ENCODE assay signal across 14 cellular contexts in genomic region chr22:23260645-23261581, GRCh38.
A peak's percentile ranks its signal among the peaks of the same experiment; 100 is the strongest.
DNase-seq lines count a peak whose midpoint lies in the region; ATAC-seq, FAIRE-seq and TF ChIP-seq lines count a peak whose summit lies in the region.
"Had no signal": no experiment of that assay in that cellular context is flagged by ENCODE, and none has a peak within 500 bp of the region (broad histone marks: within the 10 kb centered on the region; RNA-seq: fewer than 3 reads in every experiment).

No MANE protein-coding gene starts in this region.

- TF ChIP-seq CTCF in HepG2 (CRISPR knock-in tag; IDR thresholded peaks at IDR 0.05) (no peak), right lobe of liver (IDR thresholded peaks at IDR 0.05) (no peak), K562 (IDR thresholded peaks at IDR 0.05 in 2 of 3, conservative IDR thresholded peaks at IDR 0.05 in 1 of 3; ENCODE audit: insufficient read depth in 2 of 3, low read depth in 1 of 3, low read length in 3 of 3) (no peak), neural progenitor cell (IDR thresholded peaks at IDR 0.05) (no peak), tibial artery (IDR thresholded peaks at IDR 0.05) (no peak)

- H3K4me1 Mint-ChIP-seq in neural progenitor cell: peaks cover 9% of the 10 kb centered on the region

- H3K4me2 ChIP-seq in HepG2 (ENCODE audit: low read depth, low read length) (no peak overlapping the region), K562 (ENCODE audit: insufficient read depth, low read length) (no peak overlapping the region), neural progenitor cell (no peak overlapping the region)

- H4K20me1 ChIP-seq in HepG2 (ENCODE audit: insufficient read depth, low read length): no peaks in the 10 kb centered on the region; the same call in 1 of the 2 replicates
- peaks cover 49% of the 10 kb centered on the region for H4K20me1 ChIP-seq in K562 (replicated peaks; ENCODE audit: control insufficient read depth, insufficient read depth, low read length)
- peaks cover 26% of the 10 kb centered on the region for H4K20me1 ChIP-seq in neural progenitor cell (ENCODE audit: low read depth)

- CTCF ChIA-PET in HepG2 (lab: Yijun Ruan, JAX; ENCODE audit: low intra/inter-chr PET ratio, low total read pairs): no interaction called here
- CTCF ChIA-PET in K562 (lab: Yijun Ruan, JAX; ENCODE audit: low intra/inter-chr PET ratio): interaction anchor here (1.1 to 2.4 kb wide), 2 partner anchors 82 to 88 kb away, joined by 4 to 16 read pairs; no protein-coding TSS in a partner anchor

- DNase-seq in HepG2 (ENCODE audit: low spot score) (no peak), right lobe of liver (no peak), K562 (ENCODE audit: extremely low read depth in 1 of 4, low spot score in 3 of 4) (peak in 3 of 4 experiments; percentile 66 to 70 (median 66)), neural progenitor cell (ENCODE audit: low spot score) (no peak), tibial artery (no peak), DMS153 treated with DMSO at 0.1 percent for 48 hours (lab: John Stamatoyannopoulos, UW; ENCODE audit: unreplicated experiment) (no peak), putamen (ENCODE audit: low spot score) (no peak)
- DNase-seq: 8988T; CD8-positive, alpha-beta memory T cell; GM23248 had no signal

- peaks cover 2% of the 10 kb centered on the region for H3K27me3 Mint-ChIP-seq in neural progenitor cell (ENCODE audit: insufficient read depth, low read depth)
- H3K27me3 Mint-ChIP-seq: CD8-positive, alpha-beta memory T cell; IgD-negative memory B cell had no signal

- intact Hi-C loops in HepG2 (cut with micrococcal nuclease; ENCODE audit: unreplicated experiment): no loop called here
- intact Hi-C loops in right lobe of liver (cut with DNase I): no loop called here
- intact Hi-C loops in K562 (cut with micrococcal nuclease): no loop called here
- intact Hi-C loops in tibial artery (cut with DNase I; ENCODE audit: low total_unique reads): no loop called here

- H3K4me3 Mint-ChIP-seq in neural progenitor cell: no peak overlapping the region
- H3K4me3 Mint-ChIP-seq: CD8-positive, alpha-beta memory T cell; IgD-negative memory B cell had no signal

- TF ChIP-seq EP300 in HepG2 (IDR thresholded peaks at IDR 0.05; ENCODE audit: low read depth in 2 of 2, low read length in 2 of 2): no peak
- TF ChIP-seq EP300 in HepG2 (CRISPR knock-in tag; IDR thresholded peaks at IDR 0.05; ENCODE audit: borderline replicate concordance): no peak
- no peak for TF ChIP-seq EP300 in K562 (IDR thresholded peaks at IDR 0.05; ENCODE audit: low read length)

- no peaks in the 10 kb centered on the region for H3K9me3 ChIP-seq in HepG2 (ENCODE audit: low read length)
- H3K9me3 ChIP-seq in right lobe of liver: no peaks in the 10 kb centered on the region
- H3K9me3 ChIP-seq in K562 (replicated peaks; ENCODE audit: control insufficient read depth, insufficient read depth, low read depth, low read length): no peaks in the 10 kb centered on the region
- no peaks in the 10 kb centered on the region for H3K9me3 ChIP-seq in neural progenitor cell (ENCODE audit: low read depth)
- no peaks in the 10 kb centered on the region for H3K9me3 ChIP-seq in tibial artery
- H3K9me3 ChIP-seq: Caco-2 had no signal

- peak overlapping the region; percentile 42 for H3K27ac Mint-ChIP-seq in neural progenitor cell
- H3K27ac Mint-ChIP-seq: IgD-negative memory B cell had no signal

- POLR2A ChIA-PET in HepG2 (lab: Yijun Ruan, JAX): no interaction called here
- POLR2A ChIA-PET in K562 (lab: Yijun Ruan, JAX): interaction anchor here (0.5 to 3.9 kb wide), 18 partner anchors 9 to 137 kb away, joined by 3 to 56 read pairs (median 4); partner anchors contain the start of gene BCR

- H3K9me1 ChIP-seq in K562 (ENCODE audit: control insufficient read depth, insufficient read depth, low read length): peaks cover 26% of the 10 kb centered on the region

- H3K27me3 ChIP-seq in HepG2 (ENCODE audit: control insufficient read depth in 1 of 2, insufficient read depth in 2 of 2, low read length in 2 of 2): no peaks in the 10 kb centered on the region
- H3K27me3 ChIP-seq in right lobe of liver: no peaks in the 10 kb centered on the region
- H3K27me3 ChIP-seq in K562 (ENCODE audit: control insufficient read depth in 2 of 2, insufficient read depth in 2 of 2, low read length in 2 of 2): no peaks in the 10 kb centered on the region
- H3K27me3 ChIP-seq in neural progenitor cell: no peaks in the 10 kb centered on the region
- no peaks in the 10 kb centered on the region for H3K27me3 ChIP-seq in tibial artery

- no peaks in the 10 kb centered on the region for H3K79me2 ChIP-seq in HepG2 (ENCODE audit: insufficient read depth, low read length)
- no peaks in the 10 kb centered on the region for H3K79me2 ChIP-seq in K562 (ENCODE audit: control insufficient read depth, insufficient read depth, low read length)
- H3K79me2 ChIP-seq in neural progenitor cell (ENCODE audit: low read depth): no peaks in the 10 kb centered on the region

- H3K27ac ChIP-seq in HepG2 (ENCODE audit: extremely low read length, insufficient read depth, low read length) (no peak overlapping the region), right lobe of liver (no peak overlapping the region), K562 (ENCODE audit: extremely low read depth, low read depth, low read length) (no peak overlapping the region), neural progenitor cell (no peak overlapping the region), tibial artery (peak overlapping the region; percentile 81 to 88)
- H3K27ac ChIP-seq: C4-2B, GM23248 had no signal

- H3K36me3 Mint-ChIP-seq in neural progenitor cell: peaks cover 15% of the 10 kb centered on the region

- no peak overlapping the region for H3K9ac ChIP-seq in HepG2 (ENCODE audit: insufficient read depth, low read depth, low read length)
- peak overlapping the region in 1 of 2 experiments; percentile 29; a peak in 1 of 4 replicates for H3K9ac ChIP-seq in K562 (ENCODE audit: insufficient read depth in 1 of 2, low read depth in 2 of 2, low read length in 2 of 2)
- no peak overlapping the region for H3K9ac ChIP-seq in neural progenitor cell
- H3K9ac ChIP-seq: GM23248 had no signal

- ATAC-seq in HepG2 (no peak), right lobe of liver (no peak), K562 (no peak), GM21723 (IDR thresholded peaks at IDR 0.05; ENCODE audit: unreplicated experiment) (no peak)

- H3F3A ChIP-seq in neural progenitor cell (ENCODE audit: low read depth): no peaks in the 10 kb centered on the region

- H3K36me3 ChIP-seq in HepG2 (replicated peaks in 1 of 2; ENCODE audit: control insufficient read depth in 1 of 2, insufficient read depth in 2 of 2, low read length in 2 of 2): peaks cover 26 to 91% of the 10 kb centered on the region in 2 experiments
- peaks cover 0 to 21% (median 8%) of the 10 kb centered on the region in 4 donors for H3K36me3 ChIP-seq in right lobe of liver
- peaks cover 93% of the 10 kb centered on the region for H3K36me3 ChIP-seq in K562 (ENCODE audit: control insufficient read depth, insufficient read depth, low read length)
- no peaks in the 10 kb centered on the region for H3K36me3 ChIP-seq in neural progenitor cell
- peaks cover 28 to 49% (median 41%) of the 10 kb centered on the region in 3 donors for H3K36me3 ChIP-seq in tibial artery

- H3K9me3 Mint-ChIP-seq in neural progenitor cell: no peaks in the 10 kb centered on the region
- H3K9me3 Mint-ChIP-seq: IgD-negative memory B cell had no signal

- WGBS in HepG2 (ENCODE audit: low lambda C conversion rate): 99% methylated on average over 16 of the region's 21 CpGs
- WGBS in right lobe of liver (ENCODE audit: insufficient coverage, low coverage, low lambda C conversion rate, missing lambda C conversion rate): 98% methylated on average over 9 of the region's 21 CpGs
- 91% methylated on average over 21 of the region's 21 CpGs for WGBS in K562 (ENCODE audit: insufficient coverage, low coverage, missing lambda C conversion rate)

- H3K4me1 ChIP-seq in HepG2 (ENCODE audit: insufficient read depth, low read length) (peaks cover 13% of the 10 kb centered on the region), right lobe of liver (peaks cover 0 to 43% (median 17%) of the 10 kb centered on the region in 4 donors), K562 (replicated peaks in 1 of 2; ENCODE audit: control insufficient read depth in 2 of 2, insufficient read depth in 2 of 2, low read length in 2 of 2) (peaks cover 0 to 42% of the 10 kb centered on the region in 2 experiments; a peak in 2 of 5 replicates), neural progenitor cell (no peaks in the 10 kb centered on the region), tibial artery (peaks cover 0 to 54% (median 38%) of the 10 kb centered on the region in 4 donors)
- H3K4me1 ChIP-seq: Caco-2 had no signal

- in situ Hi-C loops in HepG2 (cut with HindIII; ENCODE audit: extremely low pct_ligation_motif_present, low pct_unique_long_range_greater_than_20kb) (no loop called here), K562 (cut with MboI) (no loop called here)

- TF ChIP-seq RAD21 in HepG2 (CRISPR knock-in tag; IDR thresholded peaks at IDR 0.05) (no peak), K562 (CRISPR knock-in tag; conservative IDR thresholded peaks at IDR 0.05 in 1 of 2, IDR thresholded peaks at IDR 0.05 in 1 of 2) (no peak)

- no peak for TF ChIP-seq POLR2A in HepG2 (IDR thresholded peaks at IDR 0.05; ENCODE audit: insufficient read depth in 1 of 2, low read depth in 2 of 2, low read length in 2 of 2)
- TF ChIP-seq POLR2A in right lobe of liver (IDR thresholded peaks at IDR 0.05): no peak
- TF ChIP-seq POLR2A in K562 (conservative IDR thresholded peaks at IDR 0.05): no peak

- H3K4me3 ChIP-seq in HepG2 (replicated peaks in 1 of 3; ENCODE audit: insufficient read depth in 1 of 3, low read depth in 2 of 3, low read length in 3 of 3) (no peak overlapping the region), right lobe of liver (no peak overlapping the region), K562 (no peak overlapping the region), neural progenitor cell (no peak overlapping the region), tibial artery (no peak overlapping the region)
- H3K4me3 ChIP-seq: GM23248 had no signal

- FAIRE-seq in HepG2 (lab: Jason Lieb, UNC) (no peak), K562 (lab: Jason Lieb, UNC) (no peak)

- H2AFZ ChIP-seq in HepG2 (ENCODE audit: low read length): no peak overlapping the region
- no peak overlapping the region for H2AFZ ChIP-seq in K562 (ENCODE audit: low read depth, low read length)
- H2AFZ ChIP-seq in neural progenitor cell (replicated peaks): no peak overlapping the region
- H2AFZ ChIP-seq: GM23248 had no signal

- BruUV-seq in HepG2 (replicated peaks; lab: Mats Ljungman, UMichigan) (no TSS peak), K562 (replicated peaks; lab: Mats Ljungman, UMichigan) (no TSS peak)

TF ChIP-seq in K562, 482 proteins besides CTCF, POLR2A, EP300 and RAD21 (continues in another document):
- TF ChIP-seq SP2 (IDR thresholded peaks at IDR 0.05; ENCODE audit: extremely low read depth, low read depth, low read length, poor library complexity, severe bottlenecking): peak; percentile 9
- TF ChIP-seq SMARCA5 (IDR thresholded peaks at IDR 0.05): no peak
- peak; percentile 21 for TF ChIP-seq POU5F1 (IDR thresholded peaks at IDR 0.05; ENCODE audit: borderline replicate concordance, low read depth, low read length, partially characterized antibody)
- 0 out of 2 replicates have a peak, but pooled peaks have one; percentile 2 for TF ChIP-seq SMC3 (conservative IDR thresholded peaks at IDR 0.05; ENCODE audit: insufficient read depth, low read depth, low read length)

Comparison
In these comparisons a context has a peak if more than half of its experiments do, and no peak if none do; other contexts are left out.
1. DNase-seq: peak in K562 (3 of 4); none in HepG2 (single experiment), right lobe of liver (0 of 3), neural progenitor cell (single experiment), tibial artery (0 of 2), DMS153 treated with DMSO at 0.1 percent for 48 hours (single experiment) and putamen (single experiment).
2. H3K27ac ChIP-seq: peak in tibial artery (2 of 2); none in HepG2 (single experiment), right lobe of liver (0 of 3), K562 (single experiment) and neural progenitor cell (single experiment).
3. Of the 241 proteins assayed by ChIP-seq in both HepG2 and K562: peak only in HepG2: none; only in K562: E2F1, HMGXB4, MAFF, SMC3 and SP2; in both: MAFK; in neither: 233; mixed calls (peak in some experiments, not most) for 2.